ENCODE assay signal across 16 cellular contexts in the genomic region with DNA sequence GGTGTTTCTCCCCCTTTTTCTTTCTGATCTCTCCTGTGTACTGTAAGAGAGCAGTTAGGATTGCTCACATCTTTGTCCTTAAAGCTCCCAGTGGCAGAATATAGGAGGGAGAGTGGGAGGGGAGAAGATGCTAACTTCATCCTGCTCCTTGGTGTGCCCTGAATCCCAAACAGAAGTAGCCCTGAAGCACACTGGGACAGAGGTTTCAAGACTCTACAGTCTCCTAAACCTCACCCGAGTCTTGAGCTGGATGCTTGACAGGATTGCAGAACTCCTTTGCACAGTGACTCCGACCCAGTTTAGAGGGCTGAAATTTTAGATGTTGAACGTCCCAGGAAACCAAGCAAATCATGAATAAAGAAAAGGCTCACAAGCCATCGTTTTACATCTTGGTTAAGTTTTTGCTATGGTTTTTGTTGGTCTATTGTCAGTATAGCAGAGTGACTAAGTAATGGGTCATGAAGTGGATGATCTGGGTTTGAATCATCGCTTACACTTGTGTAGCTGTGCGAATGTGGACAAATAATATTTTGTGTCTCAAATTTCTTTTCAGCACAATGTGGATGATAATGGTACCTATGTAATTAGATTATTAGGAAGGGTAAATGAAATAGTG. TPM values are rescaled to one million over a fixed set of nuclear protein-coding genes. Genes with fewer than 3 reads are reported as not detected.
A peak's percentile ranks its signal among the peaks of the same experiment; 100 is the strongest.
DNase-seq lines count a peak whose midpoint lies in the region; ATAC-seq and TF ChIP-seq lines count a peak whose summit lies in the region.
"Had no signal": no experiment of that assay in that cellular context is flagged by ENCODE, and none has a peak within 500 bp of the region (broad histone marks: within the 10 kb centered on the region; RNA-seq: fewer than 3 reads in every experiment).

No MANE protein-coding gene starts in this region.

- ATAC-seq in SK-N-SH treated with all-trans-retinoic acid at 6 μM for 48 hours (peak; percentile 81), HG02973 (IDR thresholded peaks at IDR 0.05; ENCODE audit: unreplicated experiment) (no peak), GM18519 (IDR thresholded peaks at IDR 0.05; ENCODE audit: low FRiP score, unreplicated experiment) (no peak)
- ATAC-seq: GM23338 had no signal

- TF ChIP-seq CTCF in fibroblast of pulmonary artery (IDR thresholded peaks at IDR 0.05; ENCODE audit: low read length, missing control alignments): no peak

- no peak overlapping the region for H3K4me3 ChIP-seq in fibroblast of pulmonary artery (replicated peaks; ENCODE audit: low read depth, low read length)
- H3K4me3 ChIP-seq: BLaER1 treated with 17β-estradiol and CSF1 and Interleukin-3, amounts not matched to agents 10 nM and 100 nM; GM23338; vagina had no signal

- DNase-seq in A172 (ENCODE audit: low spot score) (peak; percentile 51), ELR (ENCODE audit: low read depth) (peak; percentile 89), fibroblast of pulmonary artery (ENCODE audit: low read depth) (peak; percentile 30), SW480 (ENCODE audit: low spot score) (no peak), mucosa of gallbladder (ENCODE audit: low spot score) (no peak)
- DNase-seq: activated naive CD4-positive, alpha-beta T cell treated with anti-CD3 and anti-CD28 coated beads, Interleukin-2, amount 10 ng/mL, durations not matched to agents 7 days and 5 days; NCI-H1105; OCI-M1 had no signal

TF ChIP-seq in SK-N-SH treated with all-trans-retinoic acid at 6 μM for 48 hours, 23 proteins besides CTCF, POLR2A, EP300 and RAD21:
- no peak for TF ChIP-seq TCF4 (CRISPR knock-in tag; IDR thresholded peaks at IDR 0.05; ENCODE audit: borderline replicate concordance)
- TF ChIP-seq OSR1 (CRISPR knock-in tag; IDR thresholded peaks at IDR 0.05): 0 out of 2 replicates have a peak, but pooled peaks have one; percentile 13

RNA-seq across cellular contexts. Expression of a gene that starts 37.5 kb away (rescaled TPM):
- total RNA-seq in A172 (2014; rRNA removed; shearing (Covaris generic)): not detected in 2 replicates
- total RNA-seq in mucosa of gallbladder: not detected
- total RNA-seq: fibroblast of villous mesenchyme, GM23338, pulmonary artery endothelial cell, vagina had no signal

Comparison
In these comparisons a context has a peak if more than half of its experiments do, and no peak if none do; other contexts are left out.
1. DNase-seq: peak in A172 (single experiment), ELR (single experiment) and fibroblast of pulmonary artery (single experiment); none in SW480 (single experiment) and mucosa of gallbladder (single experiment).